ENCODE assay signal across 23 cellular contexts in genomic region chr11:76845069-76845468, GRCh38.
"Had no signal": no experiment of that assay in that cellular context is flagged by ENCODE, and none has a peak within 500 bp of the region (broad histone marks: within the 10 kb centered on the region; RNA-seq: fewer than 3 reads in every experiment).

No MANE protein-coding gene starts in this region.

- FAIRE-seq: endothelial cell of umbilical vein, frontal cortex, kidney had no signal

- DNase-seq: dermis blood vessel endothelial cell; dorsolateral prefrontal cortex; effector CD4-positive, alpha-beta T cell; effector memory CD4-positive, alpha-beta T cell; foreskin keratinocyte; heart left ventricle; hypothalamus; immature natural killer cell; islet precursor cell; kidney; kidney glomerular epithelial cell; left lung; left ventricle myocardium superior; lower lobe of right lung; mesenchymal stem cell; midbrain; naive B cell had no signal

- H3K4me1 ChIP-seq: foreskin keratinocyte, left lung had no signal

- H3K9me3 ChIP-seq: esophagus muscularis mucosa, gastroesophageal sphincter, heart left ventricle, left lung, lower lobe of right lung had no signal

- H3K4me3 ChIP-seq: coronary artery, dorsolateral prefrontal cortex, esophagus muscularis mucosa, gastroesophageal sphincter, heart left ventricle, hepatocyte, left lung, lower lobe of right lung had no signal

- H3K36me3 ChIP-seq: esophagus muscularis mucosa, gastroesophageal sphincter, heart left ventricle, left lung, lower lobe of right lung had no signal

- H3K27ac ChIP-seq: coronary artery, dorsolateral prefrontal cortex, esophagus muscularis mucosa, foreskin keratinocyte, gastroesophageal sphincter, heart left ventricle, hepatocyte, left lung, lower lobe of right lung had no signal

- H3K27me3 ChIP-seq: dorsolateral prefrontal cortex, foreskin keratinocyte, gastroesophageal sphincter, heart left ventricle, hepatocyte, left lung had no signal

- ATAC-seq: foreskin keratinocyte, gastroesophageal sphincter, heart left ventricle, left lung, left ventricle myocardium superior, lower lobe of right lung had no signal
